28 cellular contexts compared by ENCODE assay signal in the genomic region with DNA sequence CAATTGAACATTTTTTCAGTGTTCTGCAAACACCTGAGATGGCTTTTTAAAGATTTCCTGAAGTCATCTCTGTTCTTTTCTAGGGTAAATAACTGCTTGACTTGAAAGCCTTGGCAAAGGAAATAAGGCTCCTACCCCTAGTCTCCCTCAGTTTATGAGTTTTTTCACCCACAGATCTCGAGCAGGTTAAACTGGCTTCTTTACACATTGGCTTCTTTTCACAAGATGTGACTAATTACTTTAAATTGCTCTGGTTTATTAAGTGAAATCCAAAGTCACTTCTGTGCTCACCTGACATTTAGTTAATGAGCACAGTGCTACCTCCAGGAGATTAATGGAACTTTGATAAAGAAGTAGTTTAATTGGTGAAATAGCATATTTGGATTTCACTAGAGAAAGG.
"Had no signal": no experiment of that assay in that cellular context is flagged by ENCODE, and none has a peak within 500 bp of the region (broad histone marks: within the 10 kb centered on the region; RNA-seq: fewer than 3 reads in every experiment).

No MANE protein-coding gene starts in this region.

- DNase-seq: natural killer cell; occipital lobe; ovary; posterior cingulate gyrus; psoas muscle; right cardiac atrium; right lobe of liver; sigmoid colon; small intestine; stimulated activated CD4-positive, alpha-beta T cell treated with anti-CD3 and anti-CD28 coated beads, Interleukin-15, amount 100 ng/mL, for 24 hours; stimulated activated CD4-positive, alpha-beta T cell treated with anti-CD3 and anti-CD28 coated beads, Interleukin-2, amount 100 ng/mL, for 24 hours; stimulated activated CD4-positive, alpha-beta T cell treated with anti-CD3 and anti-CD28 coated beads, Interleukin-2, amount 100 ng/mL, for 48 hours; stimulated activated CD4-positive, alpha-beta T cell treated with anti-CD3 and anti-CD28 coated beads, Interleukin-4, amount 100 ng/mL, for 24 hours; stimulated activated naive CD4-positive, alpha-beta T cell; stimulated activated naive CD8-positive, alpha-beta T cell treated with anti-CD3 and anti-CD28 coated beads, Interleukin-15, amount 100 ng/mL, for 72 hours; stimulated activated naive CD8-positive, alpha-beta T cell treated with anti-CD3 and anti-CD28 coated beads, Interleukin-15, Interleukin-2, amounts not matched to agents 100 U/mL and 50 U/mL, for 24 hours; substantia nigra; thyroid gland; trophoblast cell; upper lobe of left lung had no signal

- H3K27me3 ChIP-seq: neural progenitor cell, ovary, right lobe of liver, sigmoid colon, thyroid gland, tibial nerve, upper lobe of left lung, vagina had no signal

- H3K4me1 Mint-ChIP-seq: natural killer cell; nephron; neural progenitor cell; stimulated activated effector memory CD8-positive, alpha-beta T cell treated with anti-CD3 and anti-CD28 coated beads, Interleukin-12 subunit alpha, Interleukin-12 subunit beta, amount 100 ng/mL, for 72 hours; stimulated activated naive CD8-positive, alpha-beta T cell treated with anti-CD3 and anti-CD28 coated beads, Interleukin-15, amount 100 ng/mL, for 72 hours had no signal

- H3K4me3 Mint-ChIP-seq: natural killer cell; nephron; neural progenitor cell; stimulated activated effector memory CD8-positive, alpha-beta T cell treated with anti-CD3 and anti-CD28 coated beads, Interleukin-12 subunit alpha, Interleukin-12 subunit beta, amount 100 ng/mL, for 72 hours; stimulated activated naive CD8-positive, alpha-beta T cell treated with anti-CD3 and anti-CD28 coated beads, Interleukin-15, amount 100 ng/mL, for 72 hours had no signal

- H3K36me3 Mint-ChIP-seq: natural killer cell; neural progenitor cell; stimulated activated effector memory CD8-positive, alpha-beta T cell treated with anti-CD3 and anti-CD28 coated beads, Interleukin-12 subunit alpha, Interleukin-12 subunit beta, amount 100 ng/mL, for 72 hours had no signal

- ATAC-seq: natural killer cell; psoas muscle; right cardiac atrium; right lobe of liver; stimulated activated effector memory CD8-positive, alpha-beta T cell treated with anti-CD3 and anti-CD28 coated beads, Interleukin-12 subunit alpha, Interleukin-12 subunit beta, amount 100 ng/mL, for 72 hours; stimulated activated naive CD8-positive, alpha-beta T cell treated with anti-CD3 and anti-CD28 coated beads, Interleukin-15, amount 100 ng/mL, for 72 hours; stimulated activated naive CD8-positive, alpha-beta T cell treated with anti-CD3 and anti-CD28 coated beads, Interleukin-15, Interleukin-2, amounts not matched to agents 100 U/mL and 50 U/mL, for 24 hours had no signal

- H3K9me3 Mint-ChIP-seq: natural killer cell; nephron; stimulated activated effector memory CD8-positive, alpha-beta T cell treated with anti-CD3 and anti-CD28 coated beads, Interleukin-12 subunit alpha, Interleukin-12 subunit beta, amount 100 ng/mL, for 72 hours; stimulated activated naive CD8-positive, alpha-beta T cell treated with anti-CD3 and anti-CD28 coated beads, Interleukin-15, amount 100 ng/mL, for 72 hours had no signal

- H3K4me3 ChIP-seq: neural progenitor cell, ovary, psoas muscle, right lobe of liver, sigmoid colon, thoracic aorta, thyroid gland, tibial nerve, upper lobe of left lung, vagina had no signal

- H3K36me3 ChIP-seq: neural progenitor cell, ovary, right lobe of liver, sigmoid colon, thoracic aorta, thyroid gland, tibial nerve, upper lobe of left lung, vagina had no signal

- H3K27ac Mint-ChIP-seq: natural killer cell; nephron; neural progenitor cell; progenitor cell of endocrine pancreas; stimulated activated effector memory CD8-positive, alpha-beta T cell treated with anti-CD3 and anti-CD28 coated beads, Interleukin-12 subunit alpha, Interleukin-12 subunit beta, amount 100 ng/mL, for 72 hours; stimulated activated naive CD8-positive, alpha-beta T cell treated with anti-CD3 and anti-CD28 coated beads, Interleukin-15, amount 100 ng/mL, for 72 hours had no signal

- FAIRE-seq: small intestine, urothelium cell line had no signal

- H3K27me3 Mint-ChIP-seq: progenitor cell of endocrine pancreas; stimulated activated naive CD8-positive, alpha-beta T cell treated with anti-CD3 and anti-CD28 coated beads, Interleukin-15, amount 100 ng/mL, for 72 hours had no signal
